ENCODE assay signal across 34 cellular contexts in the genomic region with DNA sequence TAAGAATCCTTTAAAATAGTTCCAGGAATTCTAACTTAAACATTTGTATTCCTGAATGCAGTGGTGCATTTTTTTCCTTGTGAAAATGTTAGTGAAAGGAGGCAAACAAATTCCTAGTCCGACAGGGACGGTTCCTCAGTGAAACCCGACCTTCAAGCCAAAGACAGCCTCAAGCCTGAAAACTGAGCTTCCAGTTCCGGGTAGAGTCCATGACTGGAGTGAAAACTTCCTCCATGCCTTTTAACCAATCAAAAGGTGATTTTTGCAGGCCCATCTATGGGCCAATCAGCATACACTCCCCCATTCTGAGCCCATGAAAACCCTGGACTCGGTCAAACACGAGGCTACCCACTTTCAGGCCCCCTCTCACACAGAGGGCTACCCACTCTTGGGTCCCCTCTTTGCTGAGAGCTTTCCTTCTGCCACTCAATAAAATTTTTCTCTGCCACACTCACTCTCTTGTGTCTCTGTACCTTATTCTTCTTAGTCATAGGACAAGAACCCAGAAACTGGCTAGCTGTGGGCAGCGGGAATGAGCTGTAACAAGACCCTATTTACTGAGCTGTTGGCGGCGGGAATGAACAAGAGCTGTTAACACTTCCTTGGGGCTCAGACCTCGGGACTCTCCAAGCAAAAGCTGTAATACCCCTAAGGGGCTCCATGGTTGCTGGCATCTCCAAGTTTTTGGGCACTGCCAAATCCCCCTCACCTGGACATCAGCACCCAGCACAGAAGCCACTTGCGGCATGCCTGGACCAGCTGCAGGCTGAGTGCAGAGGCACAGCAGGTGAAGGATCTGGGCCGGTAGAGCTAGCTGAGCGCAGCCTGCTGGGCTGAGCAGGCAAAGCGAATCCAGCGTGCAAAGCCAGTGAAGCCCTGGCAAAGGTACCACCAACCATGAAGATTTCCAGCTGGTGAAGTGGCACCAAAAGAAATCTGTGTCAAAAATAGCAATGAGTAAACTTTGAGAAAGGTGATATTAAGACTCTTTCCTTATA.
"Had no signal": no experiment of that assay in that cellular context is flagged by ENCODE, and none has a peak within 500 bp of the region (broad histone marks: within the 10 kb centered on the region; RNA-seq: fewer than 3 reads in every experiment).

No MANE protein-coding gene starts in this region.

- H3K36me3 Mint-ChIP-seq: activated naive CD4-positive, alpha-beta T cell treated with anti-CD3 and anti-CD28 coated beads, Interleukin-2, amount 50 U/mL, for 72 hours; brain had no signal

- H3K9me3 Mint-ChIP-seq: activated naive CD4-positive, alpha-beta T cell treated with anti-CD3 and anti-CD28 coated beads for 36 hours; activated T-cell treated with anti-CD3 and anti-CD28 coated beads, Interleukin-2, amount 50 U/mL, for 4 hours; activated T-helper 1 cell treated with anti-CD3 and anti-CD28 coated beads, Interleukin-12 subunit alpha, Interleukin-12 subunit beta, Interleukin-2, Interleukin-4 antibody, amounts not matched to agents 30 ng/mL and 10 ng/mL and 1 ng/mL, durations not matched to agents 14 hours and 24 hours and 36 hours; T-helper 1 cell treated with Interleukin-12 subunit alpha and Interleukin-12 subunit beta and Interleukin-4 antibody, amounts not matched to agents 30 μg/mL and 1 μg/mL, for 36 hours had no signal

- DNase-seq: activated CD4-positive, alpha-beta T cell treated with anti-CD3 and anti-CD28 coated beads for 36 hours; activated CD4-positive, alpha-beta T cell treated with anti-CD3 and anti-CD28 coated beads, Interleukin-2, amount 10 ng/mL, durations not matched to agents 7 days and 5 days; activated CD4-positive, alpha-beta T cell treated with anti-CD3 and anti-CD28 coated beads, Interleukin-2, amount 50 U/mL, for 48 hours; activated CD8-positive, alpha-beta memory T cell treated with anti-CD3 and anti-CD28 coated beads, Interleukin-2, amount 50 U/mL, for 4 hours; activated gamma-delta T cell treated with Interleukin-2 at 50 U/mL for 16 hours; activated naive CD4-positive, alpha-beta T cell treated with anti-CD3 and anti-CD28 coated beads for 36 hours; activated T-cell treated with anti-CD3 and anti-CD28 coated beads for 4 hours; activated T-cell treated with anti-CD3 and anti-CD28 coated beads, Interleukin-2, amount 50 U/mL, for 4 hours; anterior cingulate cortex; caudate nucleus; MM.1S; MV-4-11; NCI-H1092; NCI-H1436 treated with DMSO at 0.1 percent for 48 hours; NCI-H187; NCI-H2029 treated with DMSO at 0.1 percent for 48 hours; NCI-H2107; NCI-H2171 treated with DMSO at 0.1 percent for 48 hours; NCI-H226; NCI-H446 treated with DMSO at 0.1 percent for 48 hours; NCI-H524; NCI-H69; NCI-H82; SHP77 had no signal

- H3K27me3 Mint-ChIP-seq: activated CD4-positive, alpha-beta T cell treated with anti-CD3 and anti-CD28 coated beads for 36 hours; activated CD4-positive, alpha-beta T cell treated with anti-CD3 and anti-CD28 coated beads, Interleukin-2, amount 10 ng/mL, durations not matched to agents 7 days and 5 days had no signal

- H3K4me3 Mint-ChIP-seq: activated CD4-positive, alpha-beta T cell treated with anti-CD3 and anti-CD28 coated beads for 36 hours; activated CD4-positive, alpha-beta T cell treated with anti-CD3 and anti-CD28 coated beads, Interleukin-2, amount 10 ng/mL, durations not matched to agents 7 days and 5 days; activated naive CD4-positive, alpha-beta T cell treated with anti-CD3 and anti-CD28 coated beads for 36 hours; activated T-cell treated with anti-CD3 and anti-CD28 coated beads, Interleukin-2, amount 50 U/mL, for 4 hours; activated T-helper 1 cell treated with anti-CD3 and anti-CD28 coated beads, Interleukin-12 subunit alpha, Interleukin-12 subunit beta, Interleukin-2, Interleukin-4 antibody, amounts not matched to agents 30 ng/mL and 10 ng/mL and 1 ng/mL, durations not matched to agents 14 hours and 24 hours and 36 hours; brain; T-helper 1 cell treated with Interleukin-12 subunit alpha and Interleukin-12 subunit beta and Interleukin-4 antibody, amounts not matched to agents 30 μg/mL and 1 μg/mL, for 36 hours; T-helper 2 cell treated with Interferon-gamma antibody and Interleukin-4, amounts not matched to agents 5 μg/mL and 100 μg/mL, for 36 hours had no signal

- H3K4me1 ChIP-seq: SJCRH30 had no signal

- H3K9ac ChIP-seq: KMS-11 had no signal

- H3K4me2 ChIP-seq: KMS-11 had no signal

- H3K4me1 Mint-ChIP-seq: activated CD4-positive, alpha-beta T cell treated with anti-CD3 and anti-CD28 coated beads for 36 hours; activated CD4-positive, alpha-beta T cell treated with anti-CD3 and anti-CD28 coated beads, Interleukin-2, amount 10 ng/mL, durations not matched to agents 7 days and 5 days; brain had no signal

- ATAC-seq: activated CD4-positive, alpha-beta T cell treated with anti-CD3 and anti-CD28 coated beads for 36 hours; activated CD4-positive, CD25-positive, alpha-beta regulatory T cell treated with anti-CD3 and anti-CD28 coated beads, Interleukin-2, amount 50 U/mL, for 24 hours; activated naive CD4-positive, alpha-beta T cell treated with anti-CD3 and anti-CD28 coated beads, Interleukin-2, amount 50 U/mL, for 72 hours; activated T-cell treated with anti-CD3 and anti-CD28 coated beads, Interleukin-2, amount 50 U/mL, for 4 hours; Panc1 had no signal

- H3K27me3 ChIP-seq: SJCRH30 had no signal

- H3K4me3 ChIP-seq: SJCRH30, SK-N-MC had no signal

- H3K36me3 ChIP-seq: SJCRH30 had no signal

- H3K27ac ChIP-seq: KMS-11, SJCRH30, SK-N-MC had no signal

- H3K27ac Mint-ChIP-seq: activated CD4-positive, alpha-beta T cell treated with anti-CD3 and anti-CD28 coated beads for 36 hours; activated CD4-positive, alpha-beta T cell treated with anti-CD3 and anti-CD28 coated beads, Interleukin-2, amount 10 ng/mL, durations not matched to agents 7 days and 5 days; activated naive CD4-positive, alpha-beta T cell treated with anti-CD3 and anti-CD28 coated beads for 36 hours; activated naive CD4-positive, alpha-beta T cell treated with anti-CD3 and anti-CD28 coated beads, Interleukin-2, amount 50 U/mL, for 72 hours; activated T-helper 1 cell treated with anti-CD3 and anti-CD28 coated beads, Interleukin-12 subunit alpha, Interleukin-12 subunit beta, Interleukin-2, Interleukin-4 antibody, amounts not matched to agents 30 ng/mL and 10 ng/mL and 1 ng/mL, durations not matched to agents 14 hours and 24 hours and 36 hours; brain; T-helper 1 cell treated with Interleukin-12 subunit alpha and Interleukin-12 subunit beta and Interleukin-4 antibody, amounts not matched to agents 30 μg/mL and 1 μg/mL, for 36 hours; T-helper 2 cell treated with Interferon-gamma antibody and Interleukin-4, amounts not matched to agents 5 μg/mL and 100 μg/mL, for 36 hours had no signal
